Comparison of ENCODE assay signal across 8 cellular contexts in the genomic region with DNA sequence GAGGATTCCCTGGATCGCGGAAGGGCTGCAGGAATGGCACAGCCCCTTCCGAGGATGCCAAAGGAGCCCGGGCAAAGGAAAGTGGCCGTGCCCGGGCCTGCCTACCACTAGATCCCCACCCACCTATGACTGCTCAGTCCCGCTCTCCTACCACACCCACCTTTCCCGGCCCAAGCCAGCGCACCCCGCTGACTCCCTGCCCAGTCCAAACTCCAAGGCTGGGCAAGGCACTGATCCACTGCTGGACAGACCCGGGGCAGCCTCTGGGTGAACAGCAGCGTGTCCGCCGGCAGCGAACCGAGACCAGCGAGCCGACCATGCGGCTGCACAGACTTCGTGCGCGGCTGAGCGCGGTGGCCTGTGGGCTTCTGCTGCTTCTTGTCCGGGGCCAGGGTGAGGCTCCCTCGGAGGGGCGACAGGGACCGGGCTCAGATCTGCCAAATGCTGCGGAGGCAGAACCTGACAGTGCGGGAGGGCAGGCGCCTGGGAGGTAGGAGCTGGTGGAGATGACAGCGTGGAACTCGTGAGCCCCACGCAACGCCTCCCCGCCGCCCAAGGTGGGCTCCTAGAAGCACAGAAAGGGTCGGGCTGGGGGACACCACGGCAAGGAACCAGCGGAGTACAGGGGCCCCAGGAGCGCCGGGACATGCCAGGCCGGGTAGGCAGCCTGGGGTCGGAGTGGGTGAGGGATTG. TPM values are rescaled to one million over a fixed set of nuclear protein-coding genes. Genes with fewer than 3 reads are reported as not detected.
A peak's percentile ranks its signal among the peaks of the same experiment; 100 is the strongest.
DNase-seq lines count a peak whose midpoint lies in the region; ATAC-seq and TF ChIP-seq lines count a peak whose summit lies in the region.

A gene with protein sequence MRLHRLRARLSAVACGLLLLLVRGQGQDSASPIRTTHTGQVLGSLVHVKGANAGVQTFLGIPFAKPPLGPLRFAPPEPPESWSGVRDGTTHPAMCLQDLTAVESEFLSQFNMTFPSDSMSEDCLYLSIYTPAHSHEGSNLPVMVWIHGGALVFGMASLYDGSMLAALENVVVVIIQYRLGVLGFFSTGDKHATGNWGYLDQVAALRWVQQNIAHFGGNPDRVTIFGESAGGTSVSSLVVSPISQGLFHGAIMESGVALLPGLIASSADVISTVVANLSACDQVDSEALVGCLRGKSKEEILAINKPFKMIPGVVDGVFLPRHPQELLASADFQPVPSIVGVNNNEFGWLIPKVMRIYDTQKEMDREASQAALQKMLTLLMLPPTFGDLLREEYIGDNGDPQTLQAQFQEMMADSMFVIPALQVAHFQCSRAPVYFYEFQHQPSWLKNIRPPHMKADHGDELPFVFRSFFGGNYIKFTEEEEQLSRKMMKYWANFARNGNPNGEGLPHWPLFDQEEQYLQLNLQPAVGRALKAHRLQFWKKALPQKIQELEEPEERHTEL (plus strand): TSS at position 198 of the 693 bp plus-strand sequence. CDS start 120 bp downstream, at position 318.

- WGBS in mesendoderm (ENCODE audit: extremely low coverage, insufficient coverage, low lambda C conversion rate) = no CpG with 5 or more reads among the region's 44 CpGs
- WGBS in upper lobe of left lung, 2 donors = 30 to 40% methylated on average over 13 to 24 of the region's 44 CpGs

- H3K18ac ChIP-seq in mesendoderm (ENCODE audit: low read length) = peak within 1 kb of the TSS; percentile 9

- peak within 1 kb of the TSS; percentile 91 for H3K56ac ChIP-seq in mesendoderm (ENCODE audit: low read length)

- H2BK5ac ChIP-seq in mesendoderm (ENCODE audit: low read length) = no peak within 1 kb of the TSS

- TF ChIP-seq CTCF in GM06990 (IDR thresholded peaks at IDR 0.05; ENCODE audit: insufficient read depth, low read length, poor library complexity, severe bottlenecking) (no peak), upper lobe of left lung (IDR thresholded peaks at IDR 0.05) (no peak)

- ATAC-seq in upper lobe of left lung (ENCODE audit: low FRiP score in 2 of 2) = peak; percentile 49 to 58
- no peak for ATAC-seq in GM18873 (IDR thresholded peaks at IDR 0.05; ENCODE audit: low FRiP score, unreplicated experiment)

- TF ChIP-seq POLR2A in upper lobe of left lung (IDR thresholded peaks at IDR 0.05) = peak in 1 of 4 donors; percentile 13

- peaks cover 20% of the 10 kb centered on the region for H3K36me3 ChIP-seq in GM06990 (ENCODE audit: control insufficient read depth, insufficient read depth, low read length)
- H3K36me3 ChIP-seq in endocrine pancreas (ENCODE audit: control insufficient read depth, insufficient read depth, low read length) = no peaks in the 10 kb centered on the region
- no peaks in the 10 kb centered on the region for H3K36me3 ChIP-seq in mesendoderm (ENCODE audit: control insufficient read depth, insufficient read depth, low read length)
- H3K36me3 ChIP-seq in upper lobe of left lung = peaks cover 4 to 45% (median 22%) of the 10 kb centered on the region in 4 donors

- H3K4me3 ChIP-seq in GM06990 (replicated peaks; ENCODE audit: low read depth, low read length) (peak within 1 kb of the TSS; percentile 97), endocrine pancreas (ENCODE audit: control insufficient read depth, insufficient read depth, low read length) (peak within 1 kb of the TSS; percentile 51), mesendoderm (ENCODE audit: low read length) (peak within 1 kb of the TSS; percentile 54), upper lobe of left lung (peak within 1 kb of the TSS; percentile 86 to 100 (median 95))

- H2AK5ac ChIP-seq in mesendoderm (ENCODE audit: low read length) = no peak within 1 kb of the TSS

- no peak within 1 kb of the TSS for H2BK15ac ChIP-seq in mesendoderm (replicated peaks; ENCODE audit: low read depth)

- H3K4ac ChIP-seq in mesendoderm (ENCODE audit: low read depth, low read length) = peak within 1 kb of the TSS; percentile 11

- H3K9ac ChIP-seq in endocrine pancreas (ENCODE audit: control insufficient read depth, insufficient read depth, low read length) = peak within 1 kb of the TSS; percentile 95
- peak within 1 kb of the TSS; percentile 81 for H3K9ac ChIP-seq in mesendoderm (ENCODE audit: low read length)

- peaks cover 6% of the 10 kb centered on the region for H3K79me1 ChIP-seq in mesendoderm (ENCODE audit: low read length)

- H2BK120ac ChIP-seq in mesendoderm (ENCODE audit: low read depth, low read length) = no peak within 1 kb of the TSS

- H3K4me2 ChIP-seq in mesendoderm (ENCODE audit: low read length) = peak within 1 kb of the TSS; percentile 77

- no peak within 1 kb of the TSS for H4K8ac ChIP-seq in mesendoderm (ENCODE audit: low read depth, low read length)

- no peaks in the 10 kb centered on the region for H3K4me1 ChIP-seq in endocrine pancreas (ENCODE audit: control insufficient read depth, insufficient read depth, low read length)
- peaks cover 5% of the 10 kb centered on the region for H3K4me1 ChIP-seq in mesendoderm (ENCODE audit: control insufficient read depth, low read depth, low read length)
- H3K4me1 ChIP-seq in upper lobe of left lung = peaks cover 29 to 51% (median 36%) of the 10 kb centered on the region in 4 donors

- no peaks in the 10 kb centered on the region for H3K79me2 ChIP-seq in mesendoderm (ENCODE audit: control insufficient read depth, insufficient read depth, low read length)

- TF ChIP-seq EP300 in upper lobe of left lung (IDR thresholded peaks at IDR 0.05) = no peak

- no peak within 1 kb of the TSS for H3K27ac ChIP-seq in mesendoderm (ENCODE audit: low read depth, low read length)
- peak within 1 kb of the TSS; percentile 86 to 98 (median 97) for H3K27ac ChIP-seq in upper lobe of left lung

- H3K9me3 ChIP-seq in endocrine pancreas (ENCODE audit: control insufficient read depth, low read length) = no peaks in the 10 kb centered on the region
- no peaks in the 10 kb centered on the region for H3K9me3 ChIP-seq in upper lobe of left lung

- no peak for DNase-seq in GM06990 (ENCODE audit: extremely low read depth, insufficient read length)
- DNase-seq in RPMI7951 (ENCODE audit: low read depth) = peak; percentile 50
- DNase-seq in mesendoderm = no peak
- DNase-seq in upper lobe of left lung = peak; percentile 73 to 85
- no peak for DNase-seq in HuH-7 (ENCODE audit: low spot score)
- no peak for DNase-seq in NCI-H2107 treated with DMSO at 0.1 percent for 48 hours (lab: John Stamatoyannopoulos, UW; ENCODE audit: unreplicated experiment)

- H4K5ac ChIP-seq in mesendoderm (ENCODE audit: low read length) = no peak within 1 kb of the TSS

- H3K27me3 ChIP-seq in GM06990 (replicated peaks; ENCODE audit: control insufficient read depth, insufficient read depth, low read length) (no peaks in the 10 kb centered on the region), endocrine pancreas (ENCODE audit: control insufficient read depth, insufficient read depth, low read length) (no peaks in the 10 kb centered on the region), mesendoderm (ENCODE audit: insufficient read depth, low read length, poor library complexity) (no peaks in the 10 kb centered on the region), upper lobe of left lung (no peaks in the 10 kb centered on the region)

- H3K23ac ChIP-seq in mesendoderm (ENCODE audit: low read length) = no peak within 1 kb of the TSS

RNA-seq across cellular contexts. Expression of the gene that starts here (rescaled TPM):
- total RNA-seq in RPMI7951 (2014; rRNA removed; shearing (Covaris generic)) = 19.2 and 21.3 TPM in 2 replicates
- polyA plus RNA-seq in mesendoderm (2013, experiment 1 of 2) = 7.7 TPM
- polyA plus RNA-seq in mesendoderm (2013, experiment 2 of 2) = 7.8 TPM
- 10 to 100 TPM; 32.2 to 76.1 (median 46.5) TPM for total RNA-seq in upper lobe of left lung

Comparison
In these comparisons a context has a peak if more than half of its experiments do, and no peak if none do; other contexts are left out.
1. DNase-seq: peak in RPMI7951 (single experiment) and upper lobe of left lung (2 of 2); none in GM06990 (single experiment), mesendoderm (single experiment), HuH-7 (single experiment) and NCI-H2107 treated with DMSO at 0.1 percent for 48 hours (single experiment).
2. Peak in every context shown above with its lines, with median percentiles within 50 percentile points of each other: H3K4me3 ChIP-seq.